Comparison of ENCODE assay signal across 17 cellular contexts in the genomic region with DNA sequence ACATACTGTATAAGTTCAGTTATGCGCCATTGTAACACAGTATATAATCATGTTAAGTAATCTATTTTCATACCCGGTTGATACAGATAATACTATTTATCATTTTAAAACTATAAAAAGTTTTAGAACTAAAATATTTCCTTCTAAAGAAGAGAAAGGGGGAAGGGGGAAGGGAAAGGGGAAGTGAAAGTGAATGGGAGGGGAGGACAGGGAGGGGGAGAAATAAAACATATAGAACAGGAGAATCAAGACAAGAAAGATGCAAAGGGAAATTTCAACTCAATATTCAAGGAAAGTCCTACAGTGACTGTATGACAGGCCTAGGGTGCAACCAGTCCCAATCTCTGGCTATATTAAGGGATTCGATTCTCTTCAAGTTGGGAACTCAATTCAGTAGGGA.
"Had no signal": no experiment of that assay in that cellular context is flagged by ENCODE, and none has a peak within 500 bp of the region (broad histone marks: within the 10 kb centered on the region; RNA-seq: fewer than 3 reads in every experiment).

No MANE protein-coding gene starts in this region.

- H3K9me3 ChIP-seq: body of pancreas, heart left ventricle, thoracic aorta, vagina had no signal

- H3K27me3 ChIP-seq: body of pancreas, cardiac muscle cell, heart left ventricle, vagina had no signal

- H3K4me3 ChIP-seq: body of pancreas, cardiac muscle cell, heart left ventricle, thoracic aorta, vagina had no signal

- DNase-seq: activated CD4-positive, alpha-beta T cell treated with anti-CD3 and anti-CD28 coated beads, Interleukin-2, amount 10 ng/mL, durations not matched to agents 24 days and 14 days; activated CD8-positive, alpha-beta T cell treated with anti-CD3 and anti-CD28 coated beads for 36 hours; activated gamma-delta T cell; activated naive CD4-positive, alpha-beta T cell treated with anti-CD3 and anti-CD28 coated beads, Interleukin-2, amount 50 U/mL, for 16 hours; activated naive CD8-positive, alpha-beta T cell treated with anti-CD3 and anti-CD28 coated beads, Interleukin-2, amount 50 U/mL, for 24 hours; body of pancreas; heart left ventricle; left ventricle myocardium superior; midbrain; retina; stimulated activated CD4-positive, alpha-beta T cell treated with anti-CD3 and anti-CD28 coated beads, Interleukin-2, amount 100 ng/mL, for 48 hours; stimulated activated CD8-positive, alpha-beta memory T cell treated with anti-CD3 and anti-CD28 coated beads, Interleukin-4, amount 100 ng/mL, for 48 hours; stimulated activated naive CD4-positive, alpha-beta T cell treated with Interleukin-2 at 50 U/mL for 16 hours had no signal

- H3K4me1 ChIP-seq: body of pancreas, heart left ventricle, vagina had no signal

- H3K27ac ChIP-seq: body of pancreas, cardiac muscle cell, heart left ventricle, thoracic aorta, vagina, VCaP had no signal

- H3K36me3 ChIP-seq: cardiac muscle cell, heart left ventricle, thoracic aorta, vagina had no signal
